In genomic region chr3:183637106-183637486, GRCh38 we compare ENCODE assay signal across 8 cellular contexts. TPM values are rescaled to one million over a fixed set of nuclear protein-coding genes. Genes with fewer than 3 reads are reported as not detected.
DNase-seq lines count a peak whose midpoint lies in the region; ATAC-seq and TF ChIP-seq lines count a peak whose summit lies in the region.

No MANE protein-coding gene starts in this region.

- POLR2A ChIA-PET in activated CD4-positive, alpha-beta T cell treated with anti-CD3 and anti-CD28 coated beads for 36 hours (lab: Charles Lee), result interaction anchor here (0.6 to 2.6 kb wide), 8 partner anchors 8 to 96 kb away, joined by 3 to 19 read pairs (median 4); partner anchors contain the start of genes KLHL6 and YEATS2

- H3K9me3 ChIP-seq in left lung (no peaks in the 10 kb centered on the region), testis (no peaks in the 10 kb centered on the region)

- no peak for TF ChIP-seq CTCF in left lung (IDR thresholded peaks at IDR 0.05)
- no peak for TF ChIP-seq CTCF in testis (IDR thresholded peaks at IDR 0.05)
- TF ChIP-seq CTCF in omental fat pad (IDR thresholded peaks at IDR 0.05), result no peak
- TF ChIP-seq CTCF in GM13976 (IDR thresholded peaks at IDR 0.05; ENCODE audit: borderline replicate concordance, control extremely low read depth, extremely low read depth, insufficient read depth, missing control alignments), result no peak

- no peaks in the 10 kb centered on the region for H3K9me3 Mint-ChIP-seq in activated CD4-positive, alpha-beta T cell treated with anti-CD3 and anti-CD28 coated beads for 36 hours (ENCODE audit: low read depth)

- H3K4me1 Mint-ChIP-seq in activated CD4-positive, alpha-beta T cell treated with anti-CD3 and anti-CD28 coated beads for 36 hours, result peaks cover 44% of the 10 kb centered on the region

- H3K4me3 ChIP-seq in left lung (peak overlapping the region; percentile 99 to 100), testis (peak overlapping the region; percentile 93 to 97)

- H3K27ac Mint-ChIP-seq in activated CD4-positive, alpha-beta T cell treated with anti-CD3 and anti-CD28 coated beads for 36 hours, result peak overlapping the region; percentile 95

- H3K27me3 Mint-ChIP-seq in activated CD4-positive, alpha-beta T cell treated with anti-CD3 and anti-CD28 coated beads for 36 hours, result no peaks in the 10 kb centered on the region

- in situ Hi-C loops in GM13976 (cut with MboI; ENCODE audit: low sequenced_read_pairs, unreplicated experiment), result no loop called here

- WGBS in testis, 2 donors, result 19 to 28% methylated on average over 6 of the region's 6 CpGs

- H3K4me3 Mint-ChIP-seq in activated CD4-positive, alpha-beta T cell treated with anti-CD3 and anti-CD28 coated beads for 36 hours, result peak overlapping the region; percentile 87

- intact Hi-C loops in activated CD4-positive, alpha-beta T cell treated with anti-CD3 and anti-CD28 coated beads for 36 hours (cut with DNase I, micrococcal nuclease), result loop anchor here (1.0 to 5.0 kb wide), 7 partner anchors 60 to 845 kb away; partner anchors contain the start of genes ATP11B (in 1 of the 2), CLCN2 (in 1 of the 2), EIF2B5 (in 1 of the 2) and POLR2H (in 1 of the 2)
- intact Hi-C loops in left lung (cut with DNase I) (no loop called here), testis (cut with DNase I; ENCODE audit: low total_unique reads) (no loop called here)

- no peak for TF ChIP-seq POLR2A in testis (IDR thresholded peaks at IDR 0.05)

- H3K36me3 Mint-ChIP-seq in activated CD4-positive, alpha-beta T cell treated with anti-CD3 and anti-CD28 coated beads for 36 hours (ENCODE audit: low read depth), result no peaks in the 10 kb centered on the region

- H3K27me3 ChIP-seq in left lung (no peaks in the 10 kb centered on the region), testis (no peaks in the 10 kb centered on the region)

- CTCF ChIA-PET in activated CD4-positive, alpha-beta T cell treated with anti-CD3 and anti-CD28 coated beads for 36 hours (lab: Charles Lee), result interaction anchor here (0.7 to 1.8 kb wide), 10 partner anchors 9 to 950 kb away, joined by 3 to 9 read pairs (median 4); partner anchors contain the start of gene YEATS2

- H3K4me1 ChIP-seq in left lung, result peaks cover 0 to 32% of the 10 kb centered on the region in 2 donors
- peaks cover 9% of the 10 kb centered on the region for H3K4me1 ChIP-seq in testis

- H3K27ac ChIP-seq in angular gyrus (ENCODE audit: low read depth, low read length) (peak overlapping the region; percentile 97), left lung (peak overlapping the region; percentile 96 to 100), testis (peak overlapping the region; percentile 98 to 100)

- ATAC-seq in activated CD4-positive, alpha-beta T cell treated with anti-CD3 and anti-CD28 coated beads for 36 hours, result no peak
- ATAC-seq in left lung (no peak), omental fat pad (ENCODE audit: low FRiP score) (no peak)

- DNase-seq in activated CD4-positive, alpha-beta T cell treated with anti-CD3 and anti-CD28 coated beads for 36 hours, result no peak
- no peak for DNase-seq in activated CD4-positive, alpha-beta T cell treated with anti-CD3 and anti-CD28 coated beads, Interleukin-2, amount 50 U/mL, for 48 hours
- DNase-seq in left lung, result no peak
- no peak for DNase-seq in testis
- DNase-seq in amniotic stem cell (lab: John Stamatoyannopoulos, UW), result no peak
- no peak for DNase-seq in omental fat pad (ENCODE audit: low spot score)
- DNase-seq in GM13976 (ENCODE audit: low spot score), result no peak

- no peaks in the 10 kb centered on the region for H3K36me3 ChIP-seq in left lung
- no peaks in the 10 kb centered on the region for H3K36me3 ChIP-seq in testis (ENCODE audit: low read depth, missing control alignments)

RNA-seq across cellular contexts. Expression of gene KLHL24, which starts 1.7 kb away (rescaled TPM):
- total RNA-seq in activated CD4-positive, alpha-beta T cell treated with anti-CD3 and anti-CD28 coated beads for 36 hours, result 10 to 100 TPM in 1 of 2 experiments, 1 to 10 TPM in 1; 9.6 to 15.8 TPM
- 10 to 100 TPM; 59.2 to 80.9 TPM for total RNA-seq in left lung
- total RNA-seq in testis, result 10 to 100 TPM; 44.6 to 56.5 TPM
- 17.1 TPM for polyA plus RNA-seq in testis (ENCODE audit: insufficient read depth, low read depth, low replicate concordance)
- total RNA-seq in omental fat pad, result 10 to 100 TPM; 47.2 to 99.5 (median 80.3) TPM

Comparison
In these comparisons a context has a peak if more than half of its experiments do, and no peak if none do; other contexts are left out.
1. intact Hi-C loops: an anchor here in activated CD4-positive, alpha-beta T cell treated with anti-CD3 and anti-CD28 coated beads for 36 hours (1.0 to 5.0 kb wide); none called in left lung and testis.